Comparison of ENCODE assay signal across 1 cellular context in genomic region chr5:178859625-178860521, GRCh38.
TF ChIP-seq lines count a peak whose summit lies in the region.

TSS of gene ZNF354B (plus strand) at chr5:178859953. CDS start at chr5:178861048, 1,095 bp downstream.

TF ChIP-seq in HEK293, 187 proteins besides CTCF, POLR2A, EP300 and RAD21 (continued from another document and continues in another):
- TF ChIP-seq ZNF692 (tag by site-specific recombination; IDR thresholded peaks at IDR 0.05) (peak; percentile 55; the same call in 1 of the 2 replicates), ZNF121 (tag by site-specific recombination; IDR thresholded peaks at IDR 0.05) (no peak), BCL6B (tag by site-specific recombination; IDR thresholded peaks at IDR 0.05) (no peak), ZBTB17 (tag by site-specific recombination; IDR thresholded peaks at IDR 0.05) (peak; percentile 96), EGR2 (tag by site-specific recombination; IDR thresholded peaks at IDR 0.05; ENCODE audit: low read depth) (no peak), ZNF548 (tag by site-specific recombination; IDR thresholded peaks at IDR 0.05) (no peak), ZNF423 (tag by site-specific recombination; IDR thresholded peaks at IDR 0.05) (no peak), GLI2 (tag by site-specific recombination; IDR thresholded peaks at IDR 0.05; ENCODE audit: borderline replicate concordance, low read depth) (no peak), ZNF112 (tag by site-specific recombination; IDR thresholded peaks at IDR 0.05) (no peak), MEIS1 (CRISPR knock-in tag; IDR thresholded peaks at IDR 0.05; ENCODE audit: borderline replicate concordance) (no peak), GLI4 (tag by site-specific recombination; IDR thresholded peaks at IDR 0.05) (no peak), ZNF211 (tag by site-specific recombination; IDR thresholded peaks at IDR 0.05; ENCODE audit: low read depth) (no peak), ZNF302 (tag by site-specific recombination; IDR thresholded peaks at IDR 0.05; ENCODE audit: low read depth) (no peak), ZNF488 (tag by site-specific recombination; IDR thresholded peaks at IDR 0.05) (no peak), ZNF677 (tag by site-specific recombination; IDR thresholded peaks at IDR 0.05) (0 out of 2 replicates have a peak, but pooled peaks have one; percentile 7), TCF7L2 (IDR thresholded peaks at IDR 0.05; ENCODE audit: borderline replicate concordance, low read depth, low read length) (no peak), ATF2 (tag by site-specific recombination; IDR thresholded peaks at IDR 0.05; ENCODE audit: low read depth) (no peak), WT1 (tag by site-specific recombination; IDR thresholded peaks at IDR 0.05) (peak; percentile 34; the same call in 1 of the 2 replicates), ZNF354C (tag by site-specific recombination; IDR thresholded peaks at IDR 0.05; ENCODE audit: borderline replicate concordance, low read depth) (no peak), ZNF335 (tag by site-specific recombination; conservative IDR thresholded peaks at IDR 0.05) (peak; percentile 98), SP3 (tag by site-specific recombination; IDR thresholded peaks at IDR 0.05) (peak; percentile 77), ZNF501 (tag by site-specific recombination; IDR thresholded peaks at IDR 0.05) (no peak), ZNF24 (tag by site-specific recombination; IDR thresholded peaks at IDR 0.05) (no peak), ZBTB6 (tag by site-specific recombination; IDR thresholded peaks at IDR 0.05) (peak; percentile 39), ZNF138 (tag by site-specific recombination; IDR thresholded peaks at IDR 0.05; ENCODE audit: borderline replicate concordance) (no peak), KLF8 (tag by site-specific recombination; IDR thresholded peaks at IDR 0.05) (no peak; the same call in 1 of the 2 replicates), ZNF175 (tag by site-specific recombination; IDR thresholded peaks at IDR 0.05) (no peak), PRDM6 (tag by site-specific recombination; IDR thresholded peaks at IDR 0.05) (no peak), PRDM2 (tag by site-specific recombination; IDR thresholded peaks at IDR 0.05; ENCODE audit: borderline replicate concordance) (no peak), ZNF626 (tag by site-specific recombination; IDR thresholded peaks at IDR 0.05) (0 out of 2 replicates have a peak, but pooled peaks have one; percentile 66), HOXC10 (CRISPR knock-in tag; IDR thresholded peaks at IDR 0.05) (no peak; the same call in 1 of the 2 replicates), ZNF184 (tag by site-specific recombination; IDR thresholded peaks at IDR 0.05) (no peak), ZSCAN16 (tag by site-specific recombination; IDR thresholded peaks at IDR 0.05) (no peak), ZNF148 (tag by site-specific recombination; IDR thresholded peaks at IDR 0.05; ENCODE audit: borderline replicate concordance) (no peak), KLF16 (tag by site-specific recombination; IDR thresholded peaks at IDR 0.05) (no peak), ZNF449 (tag by site-specific recombination; IDR thresholded peaks at IDR 0.05) (no peak), ZNF530 (tag by site-specific recombination; IDR thresholded peaks at IDR 0.05; ENCODE audit: low read depth) (no peak), TRIM28 (IDR thresholded peaks at IDR 0.05; ENCODE audit: borderline replicate concordance, low read length) (peak; percentile 51; the same call in 1 of the 2 replicates), SP7 (tag by site-specific recombination; IDR thresholded peaks at IDR 0.05) (peak; percentile 53; the same call in 1 of the 2 replicates), ZNF704 (tag by site-specific recombination; IDR thresholded peaks at IDR 0.05) (no peak), KLF1 (tag by site-specific recombination; IDR thresholded peaks at IDR 0.05) (no peak), ZNF324 (tag by site-specific recombination; IDR thresholded peaks at IDR 0.05) (0 out of 2 replicates have a peak, but pooled peaks have one; percentile 37), MZF1 (tag by site-specific recombination; IDR thresholded peaks at IDR 0.05; ENCODE audit: borderline replicate concordance) (no peak)
